ENCODE assay signal across 8 cellular contexts in the genomic region with DNA sequence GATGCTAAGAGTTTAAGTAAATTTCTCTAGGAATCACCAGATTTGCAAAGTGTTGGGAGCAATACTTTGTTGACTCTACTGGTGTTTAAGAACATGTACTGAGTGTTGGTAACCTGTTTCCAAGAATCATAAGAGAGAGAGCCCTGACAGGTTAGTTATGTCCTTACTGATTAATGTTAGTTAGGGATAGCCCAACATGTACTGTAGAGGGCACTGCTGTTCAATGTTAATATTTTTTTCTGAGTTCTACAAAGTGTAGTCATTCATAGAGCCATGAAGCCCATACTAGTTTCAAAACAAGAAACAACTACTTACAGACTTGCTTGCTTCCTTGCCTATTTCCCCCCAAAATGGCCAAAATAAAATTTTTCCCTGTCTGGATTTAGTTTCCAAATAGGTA. TPM values are rescaled to one million over a fixed set of nuclear protein-coding genes. Genes with fewer than 3 reads are reported as not detected.
DNase-seq lines count a peak whose midpoint lies in the region; ATAC-seq and TF ChIP-seq lines count a peak whose summit lies in the region.

No MANE protein-coding gene starts in this region.

- H3K4me3 ChIP-seq in DND-41 (ENCODE audit: low read depth in 1 of 2, low read length in 2 of 2) (no peak overlapping the region), fibroblast of villous mesenchyme (ENCODE audit: low read depth, low read length) (no peak overlapping the region)

- ATAC-seq in DND-41 (ENCODE audit: insufficient read depth, low read depth) (peak; percentile 83), GM19468 (IDR thresholded peaks at IDR 0.05; ENCODE audit: extremely low read depth, unreplicated experiment) (peak; percentile 61), HG03521 (IDR thresholded peaks at IDR 0.05; ENCODE audit: unreplicated experiment) (peak; percentile 81), Right ventricle myocardium inferior (no peak)

- no peak overlapping the region for H3K27ac Mint-ChIP-seq in activated naive CD4-positive, alpha-beta T cell treated with anti-CD3 and anti-CD28 coated beads for 36 hours

- H3K9me3 ChIP-seq in DND-41 (ENCODE audit: insufficient read depth, low read length, severe bottlenecking): no peaks in the 10 kb centered on the region

- no peak overlapping the region for H3K27ac ChIP-seq in DND-41 (ENCODE audit: low read length)

- no peak for DNase-seq in DND-41
- peak; percentile 76 for DNase-seq in RKO (ENCODE audit: low spot score)
- DNase-seq in fibroblast of villous mesenchyme (ENCODE audit: low read depth): peak; percentile 60
- no peak for DNase-seq in NK-92 treated with Interleukin-12 subunit alpha and Interleukin-12 subunit beta, amount 100 ng/mL, for 24 hours (lab: John Stamatoyannopoulos, UW)
- DNase-seq in Right ventricle myocardium inferior (ENCODE audit: missing footprints): no peak
- no peak for DNase-seq in activated naive CD4-positive, alpha-beta T cell treated with anti-CD3 and anti-CD28 coated beads for 36 hours

- H3K27me3 Mint-ChIP-seq in activated naive CD4-positive, alpha-beta T cell treated with anti-CD3 and anti-CD28 coated beads for 36 hours (ENCODE audit: low read depth): peaks cover 9% of the 10 kb centered on the region

- no peaks in the 10 kb centered on the region for H3K27me3 ChIP-seq in DND-41 (ENCODE audit: insufficient read depth, low read length, poor library complexity)

- CTCF ChIA-PET in activated naive CD4-positive, alpha-beta T cell treated with anti-CD3 and anti-CD28 coated beads for 36 hours (lab: Charles Lee): no interaction called here

- H3K4me2 ChIP-seq in DND-41 (ENCODE audit: insufficient read depth, low read length): no peak overlapping the region

- no peaks in the 10 kb centered on the region for H3K9me3 Mint-ChIP-seq in activated naive CD4-positive, alpha-beta T cell treated with anti-CD3 and anti-CD28 coated beads for 36 hours

- no peaks in the 10 kb centered on the region for H3K36me3 ChIP-seq in DND-41 (ENCODE audit: insufficient read depth, low read length)

- no peaks in the 10 kb centered on the region for H3K4me1 ChIP-seq in DND-41 (ENCODE audit: insufficient read depth, low read length)

- H3K9ac ChIP-seq in DND-41 (ENCODE audit: low read depth, low read length): no peak overlapping the region

- no peak overlapping the region for H3K4me3 Mint-ChIP-seq in activated naive CD4-positive, alpha-beta T cell treated with anti-CD3 and anti-CD28 coated beads for 36 hours

- no peaks in the 10 kb centered on the region for H4K20me1 ChIP-seq in DND-41 (ENCODE audit: insufficient read depth, low read length)

- H2AFZ ChIP-seq in DND-41 (ENCODE audit: low read depth, low read length): no peak overlapping the region

- intact Hi-C loops in Right ventricle myocardium inferior (cut with DNase I): no loop called here
- intact Hi-C loops in activated naive CD4-positive, alpha-beta T cell treated with anti-CD3 and anti-CD28 coated beads for 36 hours (cut with micrococcal nuclease): loop anchor here (1.0 kb wide), 2 partner anchors 38 to 303 kb away; no protein-coding TSS in a partner anchor

- TF ChIP-seq CTCF in DND-41 (IDR thresholded peaks at IDR 0.05; ENCODE audit: borderline replicate concordance, extremely low read depth, low read length, poor library complexity, severe bottlenecking) (peak; percentile 69), fibroblast of villous mesenchyme (IDR thresholded peaks at IDR 0.05; ENCODE audit: insufficient read depth, low read depth, low read length) (peak; percentile 61)

- H3K79me2 ChIP-seq in DND-41 (ENCODE audit: insufficient read depth, low read length): no peaks in the 10 kb centered on the region

- H3K36me3 Mint-ChIP-seq in activated naive CD4-positive, alpha-beta T cell treated with anti-CD3 and anti-CD28 coated beads for 36 hours (ENCODE audit: low read depth): no peaks in the 10 kb centered on the region

- H3K4me1 Mint-ChIP-seq in activated naive CD4-positive, alpha-beta T cell treated with anti-CD3 and anti-CD28 coated beads for 36 hours (ENCODE audit: low read depth): no peaks in the 10 kb centered on the region

RNA-seq across cellular contexts. Expression of gene TMPRSS11D, which starts 11.9 kb away (rescaled TPM):
- total RNA-seq in fibroblast of villous mesenchyme: not detected in 2 replicates
- not detected for total RNA-seq in Right ventricle myocardium inferior
- total RNA-seq in activated naive CD4-positive, alpha-beta T cell treated with anti-CD3 and anti-CD28 coated beads for 36 hours: not detected

Comparison
In these comparisons a context has a peak if more than half of its experiments do, and no peak if none do; other contexts are left out.
1. DNase-seq: peak in RKO (single experiment) and fibroblast of villous mesenchyme (single experiment); none in DND-41 (single experiment), NK-92 treated with Interleukin-12 subunit alpha and Interleukin-12 subunit beta, amount 100 ng/mL, for 24 hours (single experiment), Right ventricle myocardium inferior (single experiment) and activated naive CD4-positive, alpha-beta T cell treated with anti-CD3 and anti-CD28 coated beads for 36 hours (single experiment).